21 cellular contexts compared by ENCODE assay signal in genomic region chr10:43090188-43090587, GRCh38. TPM values are rescaled to one million over a fixed set of nuclear protein-coding genes. Genes with fewer than 3 reads are reported as not detected.
"Had no signal": no experiment of that assay in that cellular context is flagged by ENCODE, and none has a peak within 500 bp of the region (broad histone marks: within the 10 kb centered on the region; RNA-seq: fewer than 3 reads in every experiment).

No MANE protein-coding gene starts in this region.

- ATAC-seq: gastroesophageal sphincter had no signal

- H3K9me3 Mint-ChIP-seq: activated naive CD8-positive, alpha-beta T cell treated with anti-CD3 and anti-CD28 coated beads for 36 hours; mesothelial cell of epicardium; nephron had no signal

- H3K27me3 ChIP-seq: cardiac muscle cell had no signal

- H3K36me3 ChIP-seq: cardiac muscle cell, esophagus muscularis mucosa, gastroesophageal sphincter, tibial artery, WERI-Rb-1 had no signal

- H3K27ac Mint-ChIP-seq: activated naive CD8-positive, alpha-beta T cell treated with anti-CD3 and anti-CD28 coated beads for 36 hours; mesothelial cell of epicardium; nephron had no signal

- H3K36me3 Mint-ChIP-seq: activated naive CD8-positive, alpha-beta T cell treated with anti-CD3 and anti-CD28 coated beads for 36 hours; mesothelial cell of epicardium had no signal

- H3K4me1 ChIP-seq: esophagus muscularis mucosa, gastroesophageal sphincter, tibial artery had no signal

- H3K27ac ChIP-seq: cardiac muscle cell, esophagus muscularis mucosa, gastroesophageal sphincter, tibial artery, WERI-Rb-1 had no signal

- H3K4me1 Mint-ChIP-seq: activated naive CD8-positive, alpha-beta T cell treated with anti-CD3 and anti-CD28 coated beads for 36 hours; mesothelial cell of epicardium; nephron had no signal

- DNase-seq: activated CD4-positive, alpha-beta T cell treated with anti-CD3 and anti-CD28 coated beads for 1 hour; activated CD4-positive, alpha-beta T cell treated with anti-CD3 and anti-CD28 coated beads, Interleukin-2, amount 50 U/mL, for 48 hours; activated naive CD4-positive, alpha-beta T cell; activated naive CD8-positive, alpha-beta T cell treated with anti-CD3 and anti-CD28 coated beads for 36 hours; activated T-cell treated with anti-CD3 and anti-CD28 coated beads for 4 hours; amniotic stem cell; dermis blood vessel endothelial cell; effector memory CD4-positive, alpha-beta T cell; left cardiac atrium; nucleus accumbens; stimulated activated CD4-positive, alpha-beta T cell treated with anti-CD3 and anti-CD28 coated beads, Interleukin-2, amount 100 ng/mL, for 24 hours; stimulated activated naive CD4-positive, alpha-beta T cell treated with Interleukin-2 at 50 U/mL for 16 hours; substantia nigra; T-helper 2 cell; tibial artery; WERI-Rb-1 had no signal

- H3K4me3 Mint-ChIP-seq: activated naive CD8-positive, alpha-beta T cell treated with anti-CD3 and anti-CD28 coated beads for 36 hours; mesothelial cell of epicardium; nephron had no signal

- H3K9me3 ChIP-seq: esophagus muscularis mucosa, gastroesophageal sphincter, tibial artery had no signal

- H3K4me3 ChIP-seq: cardiac muscle cell, esophagus muscularis mucosa, gastroesophageal sphincter, tibial artery had no signal

RNA-seq across cellular contexts. Expression of gene RET, which starts 13.3 kb away (rescaled TPM):
- total RNA-seq: activated naive CD8-positive, alpha-beta T cell treated with anti-CD3 and anti-CD28 coated beads for 36 hours had no signal
- polyA plus RNA-seq: cardiac muscle cell had no signal
